Comparison of ENCODE assay signal across 7 cellular contexts in genomic region chr7:28298870-28299484, GRCh38.
DNase-seq lines count a peak whose midpoint lies in the region; ATAC-seq and TF ChIP-seq lines count a peak whose summit lies in the region.

No MANE protein-coding gene starts in this region.

- no peak overlapping the region for H3K4me3 ChIP-seq in breast epithelium
- no peak overlapping the region for H3K4me3 ChIP-seq in vagina

- TF ChIP-seq POLR2A in breast epithelium (IDR thresholded peaks at IDR 0.05) (no peak), vagina (IDR thresholded peaks at IDR 0.05) (no peak)

- DNase-seq in HCEC 1CT, result peak; percentile 77
- peak; percentile 87 for DNase-seq in NCI-H460 (ENCODE audit: extremely low read depth, low read depth)
- no peak for DNase-seq in breast epithelium (ENCODE audit: low spot score in 2 of 2)
- DNase-seq in kidney glomerular epithelial cell (lab: John Stamatoyannopoulos, UW), result peak; percentile 81
- DNase-seq in vagina (ENCODE audit: extremely low spot score in 2 of 2), result no peak

- H3K36me3 ChIP-seq in breast epithelium, result no peaks in the 10 kb centered on the region
- H3K36me3 ChIP-seq in vagina, result no peaks in the 10 kb centered on the region

- no peak for ATAC-seq in HG02610 (IDR thresholded peaks at IDR 0.05; ENCODE audit: unreplicated experiment)
- ATAC-seq in GM21423 (IDR thresholded peaks at IDR 0.05; ENCODE audit: unreplicated experiment), result no peak

- peak in 2 of 3 donors; percentile 15 to 34 for TF ChIP-seq CTCF in breast epithelium (IDR thresholded peaks at IDR 0.05)
- TF ChIP-seq CTCF in vagina (IDR thresholded peaks at IDR 0.05), result peak in 2 of 3 experiments; percentile 22 to 31

- intact Hi-C loops in breast epithelium (cut with DNase I; ENCODE audit: low total_unique reads) (no loop called here), vagina (cut with DNase I) (no loop called here)

- H3K27me3 ChIP-seq in breast epithelium, result no peaks in the 10 kb centered on the region
- no peaks in the 10 kb centered on the region for H3K27me3 ChIP-seq in vagina

- H3K27ac ChIP-seq in breast epithelium (no peak overlapping the region), vagina (no peak overlapping the region)

- no peaks in the 10 kb centered on the region for H3K9me3 ChIP-seq in breast epithelium
- no peaks in the 10 kb centered on the region for H3K9me3 ChIP-seq in vagina

- H3K4me1 ChIP-seq in breast epithelium (no peaks in the 10 kb centered on the region), vagina (no peaks in the 10 kb centered on the region)

Comparison
In these comparisons a context has a peak if more than half of its experiments do, and no peak if none do; other contexts are left out.
1. DNase-seq: peak in HCEC 1CT (single experiment), NCI-H460 (single experiment) and kidney glomerular epithelial cell (single experiment); none in breast epithelium (0 of 2) and vagina (0 of 2).